In the genomic region with DNA sequence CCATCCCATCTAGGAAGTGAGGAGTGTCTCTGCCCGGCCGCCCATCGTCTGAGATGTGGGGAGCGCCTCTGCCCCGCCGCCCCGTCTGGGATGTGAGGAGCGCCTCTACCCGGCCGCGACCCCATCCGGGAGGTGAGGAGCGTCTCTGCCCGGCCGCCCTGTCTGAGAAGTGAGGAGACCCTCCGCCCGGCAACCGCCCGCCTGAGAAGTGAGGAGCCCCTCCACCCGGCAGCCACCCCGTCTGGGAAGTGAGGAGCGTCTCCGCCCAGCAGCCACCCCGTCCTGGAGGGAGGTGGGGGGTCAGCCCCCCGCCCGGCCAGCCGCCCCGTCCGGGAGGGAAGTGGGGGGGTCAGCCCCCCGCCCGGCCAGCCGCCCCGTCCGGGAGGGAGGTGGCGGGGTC, we compare ENCODE assay signal across 11 cellular contexts. TPM values are rescaled to one million over a fixed set of nuclear protein-coding genes. Genes with fewer than 3 reads are reported as not detected.
A peak's percentile ranks its signal among the peaks of the same experiment; 100 is the strongest.
DNase-seq lines count a peak whose midpoint lies in the region; ATAC-seq and TF ChIP-seq lines count a peak whose summit lies in the region.
"Not testable (repeated sequence)": the region's sequence is repeated elsewhere in the genome, so short reads cannot be mapped to it uniquely, and the experiment has no call there.
"Had no signal": no experiment of that assay in that cellular context is flagged by ENCODE, and none has a peak within 500 bp of the region (broad histone marks: within the 10 kb centered on the region; RNA-seq: fewer than 3 reads in every experiment).

No MANE protein-coding gene starts in this region.

- WGBS in spleen, 5 donors: 50 to 92% (median 87%) methylated on average over 2 to 31 of the region's 35 CpGs
- WGBS in upper lobe of left lung, 2 donors: 89% methylated on average over 12 of the region's 35 CpGs; no CpG with 5 or more reads in 1 of the 2 donors

- intact Hi-C loops in dendritic cell treated with granulocyte-macrophage colony-stimulating factor and Interleukin-4, amounts not matched to agents 40 ng/mL and 50 ng/mL, for 4 days (cut with micrococcal nuclease): loop anchor here (5.0 kb wide), 1 partner anchor 37 kb away; the partner anchor contains the start of gene SLC25A29
- intact Hi-C loops in lower lobe of right lung (cut with DNase I); spleen (cut with DNase I; ENCODE audit: low total_unique reads): not testable (repeated sequence)

- not testable (repeated sequence) for H3K27me3 ChIP-seq in lower lobe of right lung (ENCODE audit: low read depth); spleen (replicated peaks in 1 of 7); upper lobe of left lung

- H3K4me3 Mint-ChIP-seq in dendritic cell treated with granulocyte-macrophage colony-stimulating factor and Interleukin-4, amounts not matched to agents 40 ng/mL and 50 ng/mL, for 4 days: not testable (repeated sequence)

- not testable (repeated sequence) for H3K4me3 ChIP-seq in lower lobe of right lung, spleen, upper lobe of left lung

- peak; percentile 15 for DNase-seq in activated CD8-positive, alpha-beta memory T cell treated with anti-CD3 and anti-CD28 coated beads for 24 hours
- DNase-seq in lower lobe of right lung (peak; percentile 26), spleen (peak; percentile 46), upper lobe of left lung (peak; percentile 8 to 72)

- not testable (repeated sequence) for H3K27me3 Mint-ChIP-seq in dendritic cell treated with granulocyte-macrophage colony-stimulating factor and Interleukin-4, amounts not matched to agents 40 ng/mL and 50 ng/mL, for 4 days

- not testable (repeated sequence) for ATAC-seq in lower lobe of right lung; upper lobe of left lung (ENCODE audit: low FRiP score in 2 of 2)

- H3K36me3 ChIP-seq in lower lobe of right lung: peaks cover 74% of the 10 kb centered on the region
- peaks cover 0 to 96% (median 67%) of the 10 kb centered on the region in 6 donors for H3K36me3 ChIP-seq in spleen
- peaks cover 4 to 83% (median 62%) of the 10 kb centered on the region in 4 donors for H3K36me3 ChIP-seq in upper lobe of left lung

- H3K4me1 Mint-ChIP-seq in dendritic cell treated with granulocyte-macrophage colony-stimulating factor and Interleukin-4, amounts not matched to agents 40 ng/mL and 50 ng/mL, for 4 days (ENCODE audit: low read depth): peaks cover 73% of the 10 kb centered on the region

- not testable (repeated sequence) for H3K9me3 ChIP-seq in lower lobe of right lung, spleen, upper lobe of left lung

- H3K9me3 Mint-ChIP-seq in dendritic cell treated with granulocyte-macrophage colony-stimulating factor and Interleukin-4, amounts not matched to agents 40 ng/mL and 50 ng/mL, for 4 days: not testable (repeated sequence)

- H3K4me1 ChIP-seq in lower lobe of right lung: peaks cover 31% of the 10 kb centered on the region
- H3K4me1 ChIP-seq in spleen: peaks cover 10 to 48% (median 27%) of the 10 kb centered on the region in 6 donors
- peaks cover 20 to 31% (median 24%) of the 10 kb centered on the region in 4 donors for H3K4me1 ChIP-seq in upper lobe of left lung

- peaks cover 91% of the 10 kb centered on the region for H3K36me3 Mint-ChIP-seq in dendritic cell treated with granulocyte-macrophage colony-stimulating factor and Interleukin-4, amounts not matched to agents 40 ng/mL and 50 ng/mL, for 4 days (ENCODE audit: low read depth)

- not testable (repeated sequence) for TF ChIP-seq POLR2A in spleen (IDR thresholded peaks at IDR 0.05); upper lobe of left lung (IDR thresholded peaks at IDR 0.05)

- H3K27ac Mint-ChIP-seq in dendritic cell treated with granulocyte-macrophage colony-stimulating factor and Interleukin-4, amounts not matched to agents 40 ng/mL and 50 ng/mL, for 4 days: peak overlapping the region; percentile 96

- TF ChIP-seq EP300 in upper lobe of left lung (IDR thresholded peaks at IDR 0.05): not testable (repeated sequence)

- not testable (repeated sequence) for H3K27ac ChIP-seq in lower lobe of right lung, spleen, upper lobe of left lung

- not testable (repeated sequence) for TF ChIP-seq CTCF in lower lobe of right lung (IDR thresholded peaks at IDR 0.05); spleen (IDR thresholded peaks at IDR 0.05 in 8 of 11, conservative IDR thresholded peaks at IDR 0.05 in 3 of 11); upper lobe of left lung (IDR thresholded peaks at IDR 0.05)

RNA-seq across cellular contexts. Expression of gene SLC25A47, which starts 21.5 kb away (rescaled TPM):
- not detected for total RNA-seq in lower lobe of right lung
- total RNA-seq in spleen: not detected
- polyA plus RNA-seq in spleen: under 1 TPM in 2 of 3 donors, not detected in 1; 0.03 to 0.11 TPM
- total RNA-seq in upper lobe of left lung: not detected
- total RNA-seq: A673; Caco-2; Calu3; CD4-positive, alpha-beta T cell; CD8-positive, alpha-beta T cell had no signal
- polyA plus RNA-seq: AG04450 had no signal

RNA-seq across cellular contexts. Expression of gene WDR25, which starts 31.6 kb away (rescaled TPM):
- total RNA-seq in lower lobe of right lung: 8.3 TPM
- 10 to 100 TPM in 2 of 7 donors, 1 to 10 TPM in 5; 4.4 to 20.9 (median 9.9) TPM for total RNA-seq in spleen
- polyA plus RNA-seq in spleen: 1 to 10 TPM; 4.8 to 6.9 (median 4.8) TPM
- 10 to 100 TPM in 4 of 6 donors, 1 to 10 TPM in 2; 5.5 to 43.0 (median 10.6) TPM for total RNA-seq in upper lobe of left lung

RNA-seq across cellular contexts. Expression of gene SLC25A29, which starts 38.4 kb away (rescaled TPM):
- total RNA-seq in lower lobe of right lung (76.0 TPM), spleen (10 to 100 TPM; 19.6 to 42.7 (median 33.9) TPM), upper lobe of left lung (100 to 1,000 TPM in 2 of 6 donors, 10 to 100 TPM in 4; 81.5 to 275 (median 96.6) TPM)
- 10 to 100 TPM; 26.2 to 52.9 (median 30.2) TPM for polyA plus RNA-seq in spleen
